ENCODE assay signal across 8 cellular contexts in genomic region chr6:110053395-110054240, GRCh38.
DNase-seq lines count a peak whose midpoint lies in the region; ATAC-seq and TF ChIP-seq lines count a peak whose summit lies in the region.

No MANE protein-coding gene starts in this region.

- ATAC-seq in omental fat pad (ENCODE audit: low FRiP score) = no peak
- no peak for ATAC-seq in GM21737 (IDR thresholded peaks at IDR 0.05; ENCODE audit: unreplicated experiment)

- peak; percentile 49 for DNase-seq in Daoy (ENCODE audit: low read depth)
- peak; percentile 49 for DNase-seq in Karpas-422
- peak; percentile 23 for DNase-seq in SHP77 treated with DMSO at 0.1 percent for 48 hours (lab: John Stamatoyannopoulos, UW)
- peak; percentile 77 for DNase-seq in fibroblast of the aortic adventitia (ENCODE audit: low read depth)
- no peak for DNase-seq in omental fat pad (ENCODE audit: low spot score)
- no peak for DNase-seq in activated CD4-positive, CD25-positive, alpha-beta regulatory T cell treated with anti-CD3 and anti-CD28 coated beads, Interleukin-2, amount 50 U/mL, for 72 hours

- no peak overlapping the region for H2AFZ ChIP-seq in Karpas-422 (ENCODE audit: low read length)

- H3K9me3 ChIP-seq in Karpas-422 (ENCODE audit: low read length) (no peaks in the 10 kb centered on the region), neutrophil (no peaks in the 10 kb centered on the region)

- H4K20me1 ChIP-seq in Karpas-422 (ENCODE audit: insufficient read depth, low read depth, low read length) = no peaks in the 10 kb centered on the region

- no peak overlapping the region for H3K4me2 ChIP-seq in Karpas-422 (ENCODE audit: low read depth, low read length, poor library complexity, severe bottlenecking)

- H3K4me3 ChIP-seq in Karpas-422 (ENCODE audit: low read length) = no peak overlapping the region
- H3K4me3 ChIP-seq in fibroblast of the aortic adventitia (ENCODE audit: low read depth, low read length) = no peak overlapping the region
- H3K4me3 ChIP-seq in neutrophil (ENCODE audit: low read depth in 1 of 2, low read length in 1 of 2) = no peak overlapping the region

- TF ChIP-seq CTCF in fibroblast of the aortic adventitia (IDR thresholded peaks at IDR 0.05; ENCODE audit: insufficient read depth, low read length) (peak; percentile 85), neutrophil (IDR thresholded peaks at IDR 0.05) (peak; percentile 66), omental fat pad (IDR thresholded peaks at IDR 0.05) (peak in 1 of 3 donors; percentile 5)

- no peaks in the 10 kb centered on the region for H3K36me3 ChIP-seq in Karpas-422 (ENCODE audit: insufficient read depth, low read length)
- H3K36me3 ChIP-seq in neutrophil = no peaks in the 10 kb centered on the region

- no peaks in the 10 kb centered on the region for H3K79me2 ChIP-seq in Karpas-422 (ENCODE audit: low read length)

- H3K27me3 ChIP-seq in Karpas-422 (ENCODE audit: low read length) = no peaks in the 10 kb centered on the region
- H3K27me3 ChIP-seq in neutrophil = peaks cover 8% of the 10 kb centered on the region

- H3K9me2 ChIP-seq in Karpas-422 (replicated peaks; ENCODE audit: insufficient read depth, low read length) = no peaks in the 10 kb centered on the region

- H3K27ac ChIP-seq in Karpas-422 (ENCODE audit: low read length) (no peak overlapping the region), neutrophil (no peak overlapping the region)

- H3K4me1 ChIP-seq in Karpas-422 (ENCODE audit: low read length) (peaks cover 11% of the 10 kb centered on the region), neutrophil (ENCODE audit: control insufficient read depth in 1 of 2, insufficient read depth in 1 of 2, low read depth in 1 of 2, low read length in 1 of 2) (peaks cover 9 to 15% of the 10 kb centered on the region in 2 experiments)

- H3K9ac ChIP-seq in Karpas-422 (ENCODE audit: low read length) = no peak overlapping the region

Comparison
In these comparisons a context has a peak if more than half of its experiments do, and no peak if none do; other contexts are left out.
1. DNase-seq: peak in Daoy (single experiment), Karpas-422 (single experiment), SHP77 treated with DMSO at 0.1 percent for 48 hours (single experiment) and fibroblast of the aortic adventitia (single experiment); none in omental fat pad (single experiment) and activated CD4-positive, CD25-positive, alpha-beta regulatory T cell treated with anti-CD3 and anti-CD28 coated beads, Interleukin-2, amount 50 U/mL, for 72 hours (single experiment).